In the genomic region with DNA sequence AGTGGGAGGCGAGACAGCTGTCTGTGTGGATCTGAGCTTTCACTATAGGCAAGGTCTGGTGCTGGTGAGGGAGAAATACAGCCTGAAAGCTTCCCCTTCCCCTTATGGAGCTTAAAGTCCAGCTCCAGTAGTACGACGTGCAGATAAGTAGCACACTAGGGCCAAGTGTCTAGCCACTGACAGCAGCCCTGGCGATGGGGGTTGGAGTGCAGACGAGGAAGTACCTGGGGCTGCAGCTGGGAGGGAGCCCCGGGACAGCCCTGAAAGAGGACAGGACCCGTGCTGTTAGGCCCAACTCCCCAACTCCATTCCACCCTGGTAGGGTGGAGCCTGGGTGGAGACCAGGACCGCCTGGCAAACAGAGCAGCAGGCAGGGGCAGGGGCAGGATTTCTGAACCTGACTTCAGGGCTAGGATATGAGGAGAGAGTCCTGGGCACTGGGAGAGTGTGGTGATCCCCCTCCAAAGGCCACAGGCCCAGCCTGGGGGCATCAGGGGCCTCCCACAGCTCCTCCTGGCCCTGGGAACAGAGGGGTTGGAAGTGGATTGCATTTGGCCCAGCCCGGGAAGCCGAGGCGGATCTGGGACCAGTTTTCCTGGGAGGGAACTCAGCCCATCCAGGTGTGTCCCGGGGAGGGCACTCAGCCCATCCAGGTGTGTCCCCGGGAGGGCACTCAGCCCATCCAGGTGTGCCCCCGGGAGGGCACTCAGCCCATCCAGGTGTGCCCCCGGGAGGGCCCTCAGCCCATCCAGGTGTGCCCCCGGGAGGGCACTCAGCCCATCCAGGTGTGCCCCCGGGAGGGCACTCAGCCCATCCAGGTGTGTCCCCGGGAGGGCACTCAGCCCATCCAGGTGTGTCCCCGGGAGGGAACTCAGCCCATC, we compare ENCODE assay signal across 1 cellular context.
TF ChIP-seq lines count a peak whose summit lies in the region.

No MANE protein-coding gene starts in this region.

TF ChIP-seq in GM23338, 12 proteins besides CTCF, POLR2A, EP300 and RAD21 (continued from another document):
- TF ChIP-seq REST (IDR thresholded peaks at IDR 0.05; ENCODE audit: unreplicated experiment), result no peak
TF ChIP-seq in GM23338: peak in this region for 0.
